Comparison of ENCODE assay signal across 11 cellular contexts in the genomic region with DNA sequence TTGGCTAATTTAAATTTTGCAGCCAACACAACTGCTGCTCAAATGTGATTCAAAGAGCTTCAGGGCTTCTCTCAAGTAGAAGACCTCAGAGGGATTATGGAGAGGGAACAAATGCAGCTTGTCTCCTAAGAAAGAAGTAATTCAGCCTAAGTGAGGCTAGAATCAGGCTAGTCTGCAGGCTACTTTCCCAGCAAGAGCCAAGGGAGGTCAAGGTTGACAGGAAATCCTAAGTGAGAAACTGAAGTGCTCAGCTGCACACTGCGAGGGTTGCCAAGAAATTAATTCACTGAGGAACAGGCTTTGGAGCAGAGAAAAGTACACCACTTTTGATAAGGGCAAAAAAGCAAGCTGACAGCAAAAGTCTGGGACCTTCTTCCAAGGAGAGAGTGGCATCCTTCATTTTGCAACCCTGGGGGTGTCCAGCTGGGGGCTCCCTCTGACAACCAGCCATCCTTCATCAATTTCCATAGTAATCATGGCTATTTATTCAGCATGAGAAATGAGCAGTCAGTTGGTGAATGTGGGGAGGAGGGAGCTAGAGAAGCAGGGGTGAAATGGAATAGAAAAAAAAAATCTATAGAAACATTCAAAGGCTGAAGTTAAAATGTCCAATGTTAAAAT.
A peak's percentile ranks its signal among the peaks of the same experiment; 100 is the strongest.
DNase-seq lines count a peak whose midpoint lies in the region; ATAC-seq, FAIRE-seq and TF ChIP-seq lines count a peak whose summit lies in the region.
"Had no signal": no experiment of that assay in that cellular context is flagged by ENCODE, and none has a peak within 500 bp of the region (broad histone marks: within the 10 kb centered on the region; RNA-seq: fewer than 3 reads in every experiment).

No MANE protein-coding gene starts in this region.

- TF ChIP-seq POLR2A in H54 (IDR thresholded peaks at IDR 0.05; ENCODE audit: low read depth, low read length) = no peak
- no peak for TF ChIP-seq POLR2A in erythroblast (IDR thresholded peaks at IDR 0.05; ENCODE audit: low read length)

- TF ChIP-seq CTCF in OCI-LY7 (conservative IDR thresholded peaks at IDR 0.05; ENCODE audit: low read length) = 0 out of 2 replicates have a peak, but pooled peaks have one; percentile 11
- TF ChIP-seq CTCF in fibroblast of pulmonary artery (IDR thresholded peaks at IDR 0.05; ENCODE audit: low read length, missing control alignments) = peak; percentile 2

- no peak overlapping the region for H3K4me2 ChIP-seq in OCI-LY7 (ENCODE audit: low read length)
- H3K4me2 ChIP-seq in neuronal stem cell (ENCODE audit: insufficient read depth, low read length, poor library complexity, severe bottlenecking) = no peak overlapping the region

- no peak overlapping the region for H3K9ac ChIP-seq in neuronal stem cell (ENCODE audit: low read depth, low read length, poor library complexity)

- H4K20me1 ChIP-seq in OCI-LY7 (ENCODE audit: insufficient read depth, low read length) = no peaks in the 10 kb centered on the region

- no peaks in the 10 kb centered on the region for H3K9me2 ChIP-seq in OCI-LY7 (ENCODE audit: insufficient read depth, low read length)

- H3K36me3 ChIP-seq in OCI-LY7 (ENCODE audit: insufficient read depth, low read length) (no peaks in the 10 kb centered on the region), neuronal stem cell (replicated peaks in 1 of 2; ENCODE audit: control insufficient read depth in 2 of 2, insufficient read depth in 2 of 2, low read length in 2 of 2) (no peaks in the 10 kb centered on the region)

- H4K8ac ChIP-seq in neuronal stem cell (ENCODE audit: low read depth, low read length) = no peak overlapping the region

- H3K4me3 ChIP-seq in OCI-LY7 (ENCODE audit: low read depth, low read length, poor library complexity, severe bottlenecking) (no peak overlapping the region), fibroblast of pulmonary artery (replicated peaks; ENCODE audit: low read depth, low read length) (no peak overlapping the region), neuronal stem cell (ENCODE audit: low read length in 2 of 2) (no peak overlapping the region)

- no TSS peak for BruUV-seq in OCI-LY7 (replicated peaks; lab: Mats Ljungman, UMichigan)

- H3K9me3 ChIP-seq in OCI-LY7 (ENCODE audit: low read length) = no peaks in the 10 kb centered on the region
- no peaks in the 10 kb centered on the region for H3K9me3 ChIP-seq in neuronal stem cell (replicated peaks in 1 of 2; ENCODE audit: control insufficient read depth in 2 of 2, insufficient read depth in 1 of 2, low read depth in 1 of 2, low read length in 2 of 2)

- no peak overlapping the region for H2BK5ac ChIP-seq in neuronal stem cell (ENCODE audit: low read length)

- no peak overlapping the region for H4K91ac ChIP-seq in neuronal stem cell (ENCODE audit: low read depth, low read length, poor library complexity)

- H2AK5ac ChIP-seq in neuronal stem cell (ENCODE audit: low read depth, low read length) = no peak overlapping the region

- DNase-seq in D341Med (ENCODE audit: low spot score) (peak; percentile 27), OCI-LY7 (ENCODE audit: low spot score) (no peak), fibroblast of pulmonary artery (ENCODE audit: low read depth) (no peak), neuronal stem cell (ENCODE audit: low spot score) (no peak), H54 (ENCODE audit: insufficient read length, low spot score) (no peak), GM19240 (ENCODE audit: insufficient read length, low spot score) (no peak), erythroblast (lab: John Stamatoyannopoulos, UW) (no peak)
- DNase-seq: central memory CD4-positive, alpha-beta T cell; DMS153; NCI-H226 had no signal

- CTCF ChIA-PET in OCI-LY7 (lab: Charles Lee; ENCODE audit: unreplicated experiment) = no interaction called here

- no peaks in the 10 kb centered on the region for H3K27me3 ChIP-seq in neuronal stem cell (ENCODE audit: control insufficient read depth in 3 of 3, insufficient read depth in 3 of 3, low read depth in 1 of 3, low read length in 3 of 3)

- H2BK15ac ChIP-seq in neuronal stem cell (ENCODE audit: low read length) = no peak overlapping the region

- WGBS in neuronal stem cell (ENCODE audit: extremely low coverage in 2 of 2, insufficient read length in 2 of 2, insufficient replicate concordance in 1 of 2), 2 donors = no CpG with 5 or more reads among the region's 1 CpG

- no peaks in the 10 kb centered on the region for H3K79me2 ChIP-seq in OCI-LY7 (ENCODE audit: insufficient read depth, low read depth, low read length)

- intact Hi-C loops in OCI-LY7 (cut with micrococcal nuclease; ENCODE audit: unreplicated experiment) = no loop called here

- H3K18ac ChIP-seq in neuronal stem cell (ENCODE audit: low read length) = no peak overlapping the region

- POLR2A ChIA-PET in OCI-LY7 (lab: Charles Lee) = interaction anchor here (0.6 kb wide), 2 partner anchors 348 to 805 kb away, joined by 3 read pairs; no protein-coding TSS in a partner anchor

- H2BK120ac ChIP-seq in neuronal stem cell (ENCODE audit: low read depth, low read length) = no peak overlapping the region

- H3K23ac ChIP-seq in neuronal stem cell (ENCODE audit: low read depth, low read length, poor library complexity) = no peak overlapping the region

- no peak for ATAC-seq in GM18867 (IDR thresholded peaks at IDR 0.05; ENCODE audit: unreplicated experiment)

- H3K4me1 ChIP-seq in OCI-LY7 (ENCODE audit: insufficient read depth, low read length, poor library complexity, severe bottlenecking) (no peaks in the 10 kb centered on the region), neuronal stem cell (ENCODE audit: control insufficient read depth in 2 of 2, insufficient read depth in 1 of 2, low read depth in 1 of 2, low read length in 2 of 2) (peaks cover 2 to 13% of the 10 kb centered on the region in 2 donors)

- no peak overlapping the region for H2BK12ac ChIP-seq in neuronal stem cell (ENCODE audit: low read length)

- H3K27ac ChIP-seq in OCI-LY7 (ENCODE audit: low read depth, low read length, poor library complexity, severe bottlenecking) (no peak overlapping the region), neuronal stem cell (replicated peaks; ENCODE audit: low read length) (no peak overlapping the region)

- H3K14ac ChIP-seq in neuronal stem cell (ENCODE audit: low read length) = no peak overlapping the region

- no peak overlapping the region for H3K4ac ChIP-seq in neuronal stem cell (ENCODE audit: low read length)

- H2AFZ ChIP-seq in OCI-LY7 (ENCODE audit: low read length) (no peak overlapping the region), neuronal stem cell (ENCODE audit: low read length) (peak overlapping the region; percentile 13)

- H3K79me1 ChIP-seq in neuronal stem cell (ENCODE audit: low read depth, low read length) = no peaks in the 10 kb centered on the region

- FAIRE-seq in H54 (lab: Jason Lieb, UNC) = no peak
